8 cellular contexts compared by ENCODE assay signal in genomic region chr21:44012474-44013379, GRCh38. TPM values are rescaled to one million over a fixed set of nuclear protein-coding genes. Genes with fewer than 3 reads are reported as not detected.
DNase-seq lines count a peak whose midpoint lies in the region; ATAC-seq lines count a peak whose summit lies in the region.

No MANE protein-coding gene starts in this region.

- POLR2A ChIA-PET in activated CD4-positive, alpha-beta memory T cell treated with anti-CD3 and anti-CD28 coated beads, Interleukin-2, amount 10 ng/mL, durations not matched to agents 7 days and 5 days (lab: Charles Lee) = interaction anchor here (0.7 to 5.3 kb wide), 22 partner anchors 11 to 444 kb away, joined by 3 to 71 read pairs (median 4); partner anchors contain the start of genes RRP1 and TRPM2

- H3K9me3 Mint-ChIP-seq in activated CD4-positive, alpha-beta memory T cell treated with anti-CD3 and anti-CD28 coated beads, Interleukin-2, amount 10 ng/mL, durations not matched to agents 7 days and 5 days = no peaks in the 10 kb centered on the region

- peaks cover 51% of the 10 kb centered on the region for H3K4me1 Mint-ChIP-seq in activated CD4-positive, alpha-beta memory T cell treated with anti-CD3 and anti-CD28 coated beads, Interleukin-2, amount 10 ng/mL, durations not matched to agents 7 days and 5 days

- no peaks in the 10 kb centered on the region for H3K27me3 Mint-ChIP-seq in activated CD4-positive, alpha-beta memory T cell treated with anti-CD3 and anti-CD28 coated beads, Interleukin-2, amount 10 ng/mL, durations not matched to agents 7 days and 5 days

- DNase-seq in NCI-H1417 (lab: John Stamatoyannopoulos, UW) (peak; percentile 42 to 76 (median 75)), NCI-H1417 treated with DMSO at 0.1 percent for 48 hours (lab: John Stamatoyannopoulos, UW) (no peak), NCI-H2171 treated with DMSO at 0.1 percent for 48 hours (lab: John Stamatoyannopoulos, UW) (peak; percentile 63), mesenteric fat pad (ENCODE audit: low spot score) (peak; percentile 93)
- peak; percentile 90 for DNase-seq in activated CD4-positive, alpha-beta memory T cell treated with anti-CD3 and anti-CD28 coated beads, Interleukin-2, amount 10 ng/mL, durations not matched to agents 7 days and 5 days
- DNase-seq in effector CD4-positive, alpha-beta T cell = peak; percentile 68
- peak; percentile 65 for DNase-seq in stimulated activated CD8-positive, alpha-beta memory T cell treated with anti-CD3 and anti-CD28 coated beads, Interleukin-15, amount 100 ng/mL, for 24 hours (ENCODE audit: low read depth)

- H3K27ac Mint-ChIP-seq in activated CD4-positive, alpha-beta memory T cell treated with anti-CD3 and anti-CD28 coated beads, Interleukin-2, amount 10 ng/mL, durations not matched to agents 7 days and 5 days = peak overlapping the region; percentile 95

- peak; percentile 54 for ATAC-seq in HG02852 (IDR thresholded peaks at IDR 0.05; ENCODE audit: unreplicated experiment)

- CTCF ChIA-PET in activated CD4-positive, alpha-beta memory T cell treated with anti-CD3 and anti-CD28 coated beads, Interleukin-2, amount 10 ng/mL, durations not matched to agents 7 days and 5 days (lab: Charles Lee) = interaction anchor here (1.0 to 1.8 kb wide), 5 partner anchors 11 to 71 kb away, joined by 3 to 7 read pairs (median 4); no protein-coding TSS in a partner anchor

- peaks cover 28% of the 10 kb centered on the region for H3K36me3 Mint-ChIP-seq in activated CD4-positive, alpha-beta memory T cell treated with anti-CD3 and anti-CD28 coated beads, Interleukin-2, amount 10 ng/mL, durations not matched to agents 7 days and 5 days (ENCODE audit: low read depth)

- peak overlapping the region; percentile 96 for H3K4me3 Mint-ChIP-seq in activated CD4-positive, alpha-beta memory T cell treated with anti-CD3 and anti-CD28 coated beads, Interleukin-2, amount 10 ng/mL, durations not matched to agents 7 days and 5 days

RNA-seq across cellular contexts. Expression of gene TRAPPC10, which starts 0.6 kb away (rescaled TPM):
- total RNA-seq in activated CD4-positive, alpha-beta memory T cell treated with anti-CD3 and anti-CD28 coated beads, Interleukin-2, amount 10 ng/mL, durations not matched to agents 7 days and 5 days = 10 to 100 TPM; 76.0 to 76.5 TPM
- total RNA-seq in mesenteric fat pad = 44.4 TPM
